ENCODE assay signal across 18 cellular contexts in the genomic region with DNA sequence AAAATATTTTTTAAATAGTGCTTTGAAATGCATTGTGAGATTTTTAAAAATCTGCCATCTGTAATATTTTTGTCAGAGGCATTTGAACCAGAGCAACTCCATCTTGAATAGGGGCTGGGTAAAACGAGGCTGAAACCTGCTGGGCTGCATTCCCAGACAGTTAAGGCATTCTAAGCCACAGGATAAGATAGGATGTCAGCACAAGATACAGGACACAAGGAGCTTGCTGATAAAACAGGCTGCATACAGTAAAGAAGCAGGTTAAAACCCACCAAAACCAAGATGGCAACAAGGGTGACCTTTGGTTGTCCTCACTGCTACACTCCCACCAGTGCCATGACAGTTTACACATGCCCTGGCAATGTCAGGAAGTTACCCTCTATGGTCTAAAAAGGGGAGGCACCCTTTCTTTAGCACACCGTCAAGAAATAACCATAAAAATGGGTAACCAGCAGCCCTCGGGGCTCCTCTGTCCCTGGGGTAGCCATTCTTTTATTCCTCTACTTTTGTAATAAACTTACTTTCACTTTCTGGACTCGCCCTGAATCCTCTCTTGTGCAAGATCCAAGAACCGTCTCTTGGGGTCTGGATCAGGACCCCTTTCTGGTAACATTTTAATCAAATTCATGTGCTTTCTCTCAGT.
DNase-seq lines count a peak whose midpoint lies in the region; ATAC-seq, FAIRE-seq and TF ChIP-seq lines count a peak whose summit lies in the region.
"Had no signal": no experiment of that assay in that cellular context is flagged by ENCODE, and none has a peak within 500 bp of the region (broad histone marks: within the 10 kb centered on the region; RNA-seq: fewer than 3 reads in every experiment).

No MANE protein-coding gene starts in this region.

- H3K4me1 Mint-ChIP-seq in CD14-positive monocyte, result no peaks in the 10 kb centered on the region
- H3K4me1 Mint-ChIP-seq: activated T-helper 17 cell treated with anti-CD3 and anti-CD28 coated beads, Interleukin-2, amount 50 U/mL, for 72 hours had no signal

- H3K27ac Mint-ChIP-seq in CD14-positive monocyte, result no peak overlapping the region
- H3K27ac Mint-ChIP-seq: activated CD8-positive, alpha-beta T cell treated with anti-CD3 and anti-CD28 coated beads for 36 hours; activated T-helper 17 cell treated with anti-CD3 and anti-CD28 coated beads, Interleukin-2, amount 50 U/mL, for 72 hours had no signal

- no peak for TF ChIP-seq CTCF in bronchial epithelial cell (IDR thresholded peaks at IDR 0.05; ENCODE audit: insufficient read depth, low read length, severe bottlenecking)
- no peak for TF ChIP-seq CTCF in keratinocyte (optimal IDR thresholded peaks at IDR 0.05 in 1 of 3, IDR thresholded peaks at IDR 0.05 in 1 of 3, conservative IDR thresholded peaks at IDR 0.05 in 1 of 3; ENCODE audit: extremely low read depth in 1 of 3, insufficient read depth in 2 of 3, low read length in 3 of 3)
- TF ChIP-seq CTCF in uterus (IDR thresholded peaks at IDR 0.05), result no peak
- no peak for TF ChIP-seq CTCF in CD14-positive monocyte (IDR thresholded peaks at IDR 0.05)
- TF ChIP-seq CTCF in suprapubic skin (IDR thresholded peaks at IDR 0.05), result no peak

- H3K4me3 Mint-ChIP-seq in CD14-positive monocyte, result no peak overlapping the region
- H3K4me3 Mint-ChIP-seq: activated CD8-positive, alpha-beta T cell treated with anti-CD3 and anti-CD28 coated beads for 36 hours; activated T-helper 17 cell treated with anti-CD3 and anti-CD28 coated beads, Interleukin-2, amount 50 U/mL, for 72 hours had no signal

- H4K20me1 ChIP-seq in BLaER1 treated with 17β-estradiol and CSF1 and Interleukin-3, amounts not matched to agents 10 nM and 100 nM, result no peaks in the 10 kb centered on the region
- H4K20me1 ChIP-seq in keratinocyte (ENCODE audit: control insufficient read depth, extremely low read depth, insufficient read depth, low read length), result no peaks in the 10 kb centered on the region

- FAIRE-seq in bronchial epithelial cell (lab: Jason Lieb, UNC) (no peak), keratinocyte (lab: Jason Lieb, UNC) (no peak)

- ATAC-seq in HG02588 (IDR thresholded peaks at IDR 0.05; ENCODE audit: unreplicated experiment), result no peak
- ATAC-seq: activated CD8-positive, alpha-beta T cell treated with anti-CD3 and anti-CD28 coated beads for 36 hours; activated T-helper 17 cell treated with anti-CD3 and anti-CD28 coated beads, Interleukin-2, amount 50 U/mL, for 72 hours; left colon; Panc1 had no signal

- peak overlapping the region in 6 of 11 experiments; percentile 6 to 30 (median 20); a peak in 2 of 22 replicates for H3K4me2 ChIP-seq in BLaER1 treated with 17β-estradiol and CSF1 and Interleukin-3, amounts not matched to agents 10 nM and 100 nM
- peak overlapping the region; percentile 11 for H3K4me2 ChIP-seq in keratinocyte (ENCODE audit: control insufficient read depth, extremely low read depth, insufficient read depth, low read depth, low read length)

- peaks cover 0 to 9% (median 5%) of the 10 kb centered on the region in 10 experiments; a peak in 10 of 20 replicates for H3K4me1 ChIP-seq in BLaER1 treated with 17β-estradiol and CSF1 and Interleukin-3, amounts not matched to agents 10 nM and 100 nM
- peaks cover 33% of the 10 kb centered on the region for H3K4me1 ChIP-seq in HUES6 (ENCODE audit: control insufficient read depth, insufficient read depth, low read length)
- peaks cover 3% of the 10 kb centered on the region for H3K4me1 ChIP-seq in keratinocyte (ENCODE audit: control insufficient read depth, extremely low read depth, insufficient read depth, low read length)
- no peaks in the 10 kb centered on the region for H3K4me1 ChIP-seq in uterus
- H3K4me1 ChIP-seq in suprapubic skin, result no peaks in the 10 kb centered on the region
- H3K4me1 ChIP-seq: colonic mucosa, parathyroid adenoma had no signal

- no peak overlapping the region for H3K9ac ChIP-seq in BLaER1 treated with 17β-estradiol and CSF1 and Interleukin-3, amounts not matched to agents 10 nM and 100 nM
- H3K9ac ChIP-seq in HUES6 (ENCODE audit: low read length) (no peak overlapping the region), keratinocyte (ENCODE audit: control insufficient read depth, extremely low read depth, insufficient read depth, low read length) (no peak overlapping the region)
- H3K9ac ChIP-seq: parathyroid adenoma had no signal

- no peak overlapping the region for H3K27ac ChIP-seq in BLaER1 treated with 17β-estradiol and CSF1 and Interleukin-3, amounts not matched to agents 10 nM and 100 nM
- H3K27ac ChIP-seq in HUES6 (ENCODE audit: low read depth, low read length), result peak overlapping the region; percentile 34
- no peak overlapping the region for H3K27ac ChIP-seq in keratinocyte (ENCODE audit: control insufficient read depth, insufficient read depth, low read length)
- no peak overlapping the region for H3K27ac ChIP-seq in uterus
- no peak overlapping the region for H3K27ac ChIP-seq in suprapubic skin
- H3K27ac ChIP-seq: colonic mucosa, parathyroid adenoma had no signal

- 56% methylated on average over 5 of the region's 5 CpGs for WGBS in suprapubic skin

- dilution Hi-C loops in keratinocyte (cut with MboI; ENCODE audit: extremely low pct_ligation_motif_present, low sequenced_read_pairs), result no loop called here

- intact Hi-C loops in uterus (cut with DNase I; ENCODE audit: low total_unique reads) (no loop called here), CD14-positive monocyte (cut with micrococcal nuclease) (no loop called here)

- H3K36me3 ChIP-seq in BLaER1 treated with 17β-estradiol and CSF1 and Interleukin-3, amounts not matched to agents 10 nM and 100 nM, result no peaks in the 10 kb centered on the region
- no peaks in the 10 kb centered on the region for H3K36me3 ChIP-seq in HUES6 (ENCODE audit: control insufficient read depth, insufficient read depth, low read length)
- no peaks in the 10 kb centered on the region for H3K36me3 ChIP-seq in bronchial epithelial cell (ENCODE audit: control insufficient read depth, insufficient read depth, low read length)
- no peaks in the 10 kb centered on the region for H3K36me3 ChIP-seq in keratinocyte (ENCODE audit: control insufficient read depth in 2 of 2, extremely low read depth in 1 of 2, insufficient read depth in 2 of 2, low read length in 2 of 2)
- H3K36me3 ChIP-seq in uterus, result no peaks in the 10 kb centered on the region
- H3K36me3 ChIP-seq in suprapubic skin, result no peaks in the 10 kb centered on the region
- H3K36me3 ChIP-seq: colonic mucosa had no signal

- H3K27me3 Mint-ChIP-seq in CD14-positive monocyte (ENCODE audit: low read depth in 3 of 3), result peaks cover 0 to 3% (median 0%) of the 10 kb centered on the region in 3 donors
- H3K27me3 Mint-ChIP-seq: activated CD8-positive, alpha-beta T cell treated with anti-CD3 and anti-CD28 coated beads for 36 hours; activated T-helper 17 cell treated with anti-CD3 and anti-CD28 coated beads, Interleukin-2, amount 50 U/mL, for 72 hours had no signal

- no peaks in the 10 kb centered on the region for H3K36me3 Mint-ChIP-seq in CD14-positive monocyte

- H3K79me2 ChIP-seq in keratinocyte (ENCODE audit: control insufficient read depth, insufficient read depth, low read length), result no peaks in the 10 kb centered on the region
- H3K79me2 ChIP-seq: parathyroid adenoma had no signal

- H3K9me3 ChIP-seq in BLaER1 treated with 17β-estradiol and CSF1 and Interleukin-3, amounts not matched to agents 10 nM and 100 nM (replicated peaks in 1 of 11), result no peaks in the 10 kb centered on the region
- no peaks in the 10 kb centered on the region for H3K9me3 ChIP-seq in HUES6 (ENCODE audit: control insufficient read depth, insufficient read depth, low read depth, low read length)
- H3K9me3 ChIP-seq in keratinocyte (ENCODE audit: control insufficient read depth, low read depth, low read length), result no peaks in the 10 kb centered on the region
- H3K9me3 ChIP-seq in uterus, result no peaks in the 10 kb centered on the region
- H3K9me3 ChIP-seq in suprapubic skin, result no peaks in the 10 kb centered on the region
- H3K9me3 ChIP-seq: colonic mucosa had no signal

- no peaks in the 10 kb centered on the region for H3K27me3 ChIP-seq in BLaER1 treated with 17β-estradiol and CSF1 and Interleukin-3, amounts not matched to agents 10 nM and 100 nM
- H3K27me3 ChIP-seq in HUES6 (ENCODE audit: control insufficient read depth, insufficient read depth, low read length) (no peaks in the 10 kb centered on the region), bronchial epithelial cell (ENCODE audit: control insufficient read depth, insufficient read depth, low read length) (no peaks in the 10 kb centered on the region), keratinocyte (ENCODE audit: control insufficient read depth, extremely low read depth, insufficient read depth, low read length) (no peaks in the 10 kb centered on the region), uterus (no peaks in the 10 kb centered on the region), suprapubic skin (no peaks in the 10 kb centered on the region)
- H3K27me3 ChIP-seq: colonic mucosa had no signal

- TF ChIP-seq EP300 in suprapubic skin (IDR thresholded peaks at IDR 0.05), result no peak

- H3K9me1 ChIP-seq in keratinocyte (ENCODE audit: control insufficient read depth, extremely low read depth, insufficient read depth, low read length), result no peaks in the 10 kb centered on the region

- no peak for TF ChIP-seq POLR2A in uterus (IDR thresholded peaks at IDR 0.05)
- no peak for TF ChIP-seq POLR2A in suprapubic skin (IDR thresholded peaks at IDR 0.05)

- no peak overlapping the region for H3K4me3 ChIP-seq in BLaER1 treated with 17β-estradiol and CSF1 and Interleukin-3, amounts not matched to agents 10 nM and 100 nM
- H3K4me3 ChIP-seq in HUES6 (ENCODE audit: low read depth, low read length) (no peak overlapping the region), bronchial epithelial cell (ENCODE audit: low read depth, low read length) (no peak overlapping the region), keratinocyte (ENCODE audit: control insufficient read depth in 2 of 3, extremely low read depth in 1 of 3, insufficient read depth in 2 of 3, low read depth in 1 of 3, low read length in 3 of 3) (no peak overlapping the region), uterus (no peak overlapping the region), suprapubic skin (no peak overlapping the region)
- H3K4me3 ChIP-seq: colonic mucosa had no signal

- H3K9me3 Mint-ChIP-seq in CD14-positive monocyte, result peaks cover 0 to 4% (median 2%) of the 10 kb centered on the region in 7 donors
- H3K9me3 Mint-ChIP-seq: activated CD8-positive, alpha-beta T cell treated with anti-CD3 and anti-CD28 coated beads for 36 hours had no signal

- peak overlapping the region; percentile 50 for H2AFZ ChIP-seq in keratinocyte (ENCODE audit: control insufficient read depth, low read length)
- H2AFZ ChIP-seq: parathyroid adenoma had no signal

- DNase-seq in bronchial epithelial cell (ENCODE audit: low read depth), result peak; percentile 43
- no peak for DNase-seq in keratinocyte (ENCODE audit: low read depth, low spot score)
- DNase-seq in uterus, result no peak
- DNase-seq in CD14-positive monocyte (ENCODE audit: low spot score), result no peak
- no peak for DNase-seq in suprapubic skin (ENCODE audit: low spot score in 2 of 2)
- DNase-seq: activated CD8-positive, alpha-beta T cell treated with anti-CD3 and anti-CD28 coated beads for 36 hours; colonic mucosa; head of caudate nucleus; left colon; NCI-H1930; NCI-H524; stimulated activated naive CD4-positive, alpha-beta T cell treated with Interleukin-2 at 50 U/mL for 16 hours had no signal
